ENCODE assay signal across 11 cellular contexts in genomic region chr10:110013615-110014293, GRCh38. TPM values are rescaled to one million over a fixed set of nuclear protein-coding genes. Genes with fewer than 3 reads are reported as not detected.
A peak's percentile ranks its signal among the peaks of the same experiment; 100 is the strongest.
DNase-seq lines count a peak whose midpoint lies in the region; ATAC-seq and TF ChIP-seq lines count a peak whose summit lies in the region.
"Had no signal": no experiment of that assay in that cellular context is flagged by ENCODE, and none has a peak within 500 bp of the region (broad histone marks: within the 10 kb centered on the region; RNA-seq: fewer than 3 reads in every experiment).

No MANE protein-coding gene starts in this region.

- intact Hi-C loops in left ventricle myocardium inferior (cut with micrococcal nuclease) = loop anchor here (10.0 kb wide), 1 partner anchor 91 kb away; no protein-coding TSS in a partner anchor
- intact Hi-C loops in cardiac septum (cut with DNase I) = no loop called here
- intact Hi-C loops in thyroid gland (cut with DNase I) = no loop called here

- peak; percentile 54 for ATAC-seq in WTC11
- peak; percentile 93 for ATAC-seq in foreskin keratinocyte
- ATAC-seq in HG03108 (IDR thresholded peaks at IDR 0.05; ENCODE audit: unreplicated experiment) = no peak
- ATAC-seq: gastroesophageal sphincter had no signal

- H3K27ac Mint-ChIP-seq in WTC11 = peak overlapping the region; percentile 93

- DNase-seq in left ventricle myocardium inferior = no peak
- no peak for DNase-seq in cardiac septum (ENCODE audit: low spot score)
- no peak for DNase-seq in WTC11 (ENCODE audit: low spot score)
- peak; percentile 58 to 78 for DNase-seq in foreskin keratinocyte
- no peak for DNase-seq in thyroid gland
- no peak for DNase-seq in NCI-H345 treated with DMSO at 0.1 percent for 48 hours (lab: John Stamatoyannopoulos, UW; ENCODE audit: unreplicated experiment)
- no peak for DNase-seq in DMS 273 (lab: John Stamatoyannopoulos, UW; ENCODE audit: unreplicated experiment)

- peak overlapping the region; percentile 9; the same call in 1 of the 2 replicates for H3K4me3 Mint-ChIP-seq in WTC11

- no peak for TF ChIP-seq POLR2A in thyroid gland (IDR thresholded peaks at IDR 0.05)

- H3K9me3 Mint-ChIP-seq in WTC11 = no peaks in the 10 kb centered on the region

- no peaks in the 10 kb centered on the region for H3K36me3 Mint-ChIP-seq in WTC11

- H3K27ac ChIP-seq in left ventricle myocardium inferior (replicated peaks) (peak overlapping the region; percentile 99), foreskin keratinocyte (no peak overlapping the region), thyroid gland (peak overlapping the region in 2 of 3 donors; percentile 8 to 20)
- H3K27ac ChIP-seq: gastroesophageal sphincter, HL-60 had no signal

- no peaks in the 10 kb centered on the region for H3K27me3 ChIP-seq in left ventricle myocardium inferior (ENCODE audit: low read depth)
- no peaks in the 10 kb centered on the region for H3K27me3 ChIP-seq in foreskin keratinocyte
- H3K27me3 ChIP-seq in thyroid gland = no peaks in the 10 kb centered on the region
- H3K27me3 ChIP-seq: gastroesophageal sphincter had no signal

- H3K4me1 ChIP-seq in left ventricle myocardium inferior (peaks cover 98% of the 10 kb centered on the region), foreskin keratinocyte (peaks cover 31% of the 10 kb centered on the region), thyroid gland (peaks cover 54 to 58% of the 10 kb centered on the region in 2 donors)

- peaks cover 71% of the 10 kb centered on the region for H3K4me1 Mint-ChIP-seq in WTC11

- H3K4me3 ChIP-seq in left ventricle myocardium inferior (no peak overlapping the region), thyroid gland (replicated peaks in 1 of 3) (no peak overlapping the region)
- H3K4me3 ChIP-seq: gastroesophageal sphincter, thoracic aorta had no signal

- H3K27me3 Mint-ChIP-seq in WTC11 (ENCODE audit: low read depth) = no peaks in the 10 kb centered on the region

- H3K36me3 ChIP-seq in left ventricle myocardium inferior (no peaks in the 10 kb centered on the region), thyroid gland (no peaks in the 10 kb centered on the region)
- H3K36me3 ChIP-seq: gastroesophageal sphincter, thoracic aorta had no signal

- TF ChIP-seq CTCF in left ventricle myocardium inferior (IDR thresholded peaks at IDR 0.05; ENCODE audit: borderline replicate concordance) = no peak
- no peak for TF ChIP-seq CTCF in WTC11 (IDR thresholded peaks at IDR 0.05)
- TF ChIP-seq CTCF in foreskin keratinocyte (conservative IDR thresholded peaks at IDR 0.05) = no peak
- TF ChIP-seq CTCF in thyroid gland (IDR thresholded peaks at IDR 0.05) = no peak

- H3K9me3 ChIP-seq in left ventricle myocardium inferior (replicated peaks) = no peaks in the 10 kb centered on the region
- no peaks in the 10 kb centered on the region for H3K9me3 ChIP-seq in thyroid gland
- H3K9me3 ChIP-seq: gastroesophageal sphincter, thoracic aorta had no signal

- POLR2A ChIA-PET in WTC11 (lab: Charles Lee) = no interaction called here

- 51 to 60% methylated on average over 4 of the region's 4 CpGs for WGBS in thyroid gland, 2 donors

- CTCF ChIA-PET in WTC11 (lab: Charles Lee) = interaction anchor here (1.7 to 5.0 kb wide), 3 partner anchors 21 to 130 kb away, joined by 9 to 46 read pairs (median 19); no protein-coding TSS in a partner anchor

TF ChIP-seq in WTC11, 78 proteins besides CTCF, POLR2A, EP300 and RAD21 (continues in another document):
- TF ChIP-seq JUN (CRISPR knock-in tag; IDR thresholded peaks at IDR 0.05) (no peak), USF2 (CRISPR knock-in tag; IDR thresholded peaks at IDR 0.05) (no peak), ARID4B (CRISPR knock-in tag; IDR thresholded peaks at IDR 0.05; ENCODE audit: borderline replicate concordance) (no peak), ZNF232 (CRISPR knock-in tag; IDR thresholded peaks at IDR 0.05) (no peak), ATF1 (CRISPR knock-in tag; IDR thresholded peaks at IDR 0.05) (no peak), ZNF671 (CRISPR knock-in tag; IDR thresholded peaks at IDR 0.05) (no peak), ZNF138 (CRISPR knock-in tag; conservative IDR thresholded peaks at IDR 0.05) (no peak)
- TF ChIP-seq, protein P1, sequence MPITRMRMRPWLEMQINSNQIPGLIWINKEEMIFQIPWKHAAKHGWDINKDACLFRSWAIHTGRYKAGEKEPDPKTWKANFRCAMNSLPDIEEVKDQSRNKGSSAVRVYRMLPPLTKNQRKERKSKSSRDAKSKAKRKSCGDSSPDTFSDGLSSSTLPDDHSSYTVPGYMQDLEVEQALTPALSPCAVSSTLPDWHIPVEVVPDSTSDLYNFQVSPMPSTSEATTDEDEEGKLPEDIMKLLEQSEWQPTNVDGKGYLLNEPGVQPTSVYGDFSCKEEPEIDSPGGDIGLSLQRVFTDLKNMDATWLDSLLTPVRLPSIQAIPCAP (CRISPR knock-in tag; IDR thresholded peaks at IDR 0.05) = no peak
- TF ChIP-seq, protein P2, sequence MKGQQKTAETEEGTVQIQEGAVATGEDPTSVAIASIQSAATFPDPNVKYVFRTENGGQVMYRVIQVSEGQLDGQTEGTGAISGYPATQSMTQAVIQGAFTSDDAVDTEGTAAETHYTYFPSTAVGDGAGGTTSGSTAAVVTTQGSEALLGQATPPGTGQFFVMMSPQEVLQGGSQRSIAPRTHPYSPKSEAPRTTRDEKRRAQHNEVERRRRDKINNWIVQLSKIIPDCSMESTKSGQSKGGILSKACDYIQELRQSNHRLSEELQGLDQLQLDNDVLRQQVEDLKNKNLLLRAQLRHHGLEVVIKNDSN (CRISPR knock-in tag; IDR thresholded peaks at IDR 0.05) = no peak

RNA-seq across cellular contexts. Expression of gene ADD3, which starts 6.0 kb away (rescaled TPM):
- total RNA-seq in left ventricle myocardium inferior = 113 TPM
- total RNA-seq in cardiac septum = 77.2 TPM
- 86.7 to 95.7 TPM (median 88.3 TPM) in 3 replicates for total RNA-seq in WTC11 (2021)
- total RNA-seq in foreskin keratinocyte = 30.2 and 30.3 TPM in 2 replicates
- polyA plus RNA-seq in foreskin keratinocyte = 5.6 and 7.1 TPM in 2 replicates
- total RNA-seq in thyroid gland = 100 to 1,000 TPM; 257 to 644 (median 358) TPM

Comparison
In these comparisons a context has a peak if more than half of its experiments do, and no peak if none do; other contexts are left out.
1. DNase-seq: peak in foreskin keratinocyte (2 of 2); none in left ventricle myocardium inferior (single experiment), cardiac septum (single experiment), WTC11 (single experiment), thyroid gland (0 of 2), NCI-H345 treated with DMSO at 0.1 percent for 48 hours (single experiment) and DMS 273 (single experiment).